Comparison of ENCODE assay signal across 27 cellular contexts in genomic region chr2:44529448-44529847, GRCh38.
"Had no signal": no experiment of that assay in that cellular context is flagged by ENCODE, and none has a peak within 500 bp of the region (broad histone marks: within the 10 kb centered on the region; RNA-seq: fewer than 3 reads in every experiment).

No MANE protein-coding gene starts in this region.

- H3K36me3 ChIP-seq: adrenal gland, stomach, suprapubic skin, tibial artery, upper lobe of right lung had no signal

- H3K9ac ChIP-seq: parathyroid adenoma had no signal

- ATAC-seq: effector memory CD8-positive, alpha-beta T cell; gastroesophageal sphincter; naive thymus-derived CD8-positive, alpha-beta T cell; psoas muscle; stimulated activated naive B cell treated with anti-CD40 and anti-IgM and Interleukin-4, amounts not matched to agents 10 μg/mL and 1 μg/mL and 100 μg/mL, for 72 hours; upper lobe of right lung had no signal

- H3K27me3 ChIP-seq: adrenal gland, gastroesophageal sphincter, hepatocyte, stomach, suprapubic skin, tibial artery, upper lobe of right lung had no signal

- H3K9me3 ChIP-seq: adrenal gland, gastroesophageal sphincter, psoas muscle, stomach, suprapubic skin, tibial artery, upper lobe of right lung had no signal

- H3K4me2 ChIP-seq: hepatocyte had no signal

- H3K79me2 ChIP-seq: hepatocyte, parathyroid adenoma had no signal

- DNase-seq: activated CD4-positive, alpha-beta T cell treated with anti-CD3 and anti-CD28 coated beads for 4 hours; activated CD4-positive, alpha-beta T cell treated with anti-CD3 and anti-CD28 coated beads, Interleukin-2, amount 50 U/mL, for 4 hours; activated effector memory CD4-positive, alpha-beta T cell treated with anti-CD3 and anti-CD28 coated beads, Interleukin-2, amount 50 U/mL, for 16 hours; activated naive CD4-positive, alpha-beta T cell treated with anti-CD3 and anti-CD28 coated beads for 36 hours; activated naive CD8-positive, alpha-beta T cell treated with anti-CD3 and anti-CD28 coated beads for 36 hours; adrenal gland; aorta; cortex of kidney; effector memory CD8-positive, alpha-beta T cell; naive thymus-derived CD8-positive, alpha-beta T cell; occipital lobe; psoas muscle; stimulated activated CD4-positive, alpha-beta T cell treated with anti-CD3 and anti-CD28 coated beads, Interleukin-15, amount 100 ng/mL, for 24 hours; stimulated activated CD4-positive, alpha-beta T cell treated with anti-CD3 and anti-CD28 coated beads, Interleukin-2, amount 100 ng/mL, for 24 hours; stimulated activated naive B cell treated with anti-CD40 and anti-IgM and Interleukin-4, amounts not matched to agents 10 μg/mL and 1 μg/mL and 100 μg/mL, for 72 hours; stomach; T-helper 9 cell; tibial artery; upper lobe of right lung had no signal

- H3K4me3 Mint-ChIP-seq: activated naive CD4-positive, alpha-beta T cell treated with anti-CD3 and anti-CD28 coated beads for 36 hours; activated naive CD8-positive, alpha-beta T cell treated with anti-CD3 and anti-CD28 coated beads for 36 hours; brain; effector memory CD8-positive, alpha-beta T cell; memory B cell; naive thymus-derived CD8-positive, alpha-beta T cell; neural crest cell; stimulated activated naive B cell treated with anti-CD40 and anti-IgM and Interleukin-4, amounts not matched to agents 10 μg/mL and 1 μg/mL and 100 μg/mL, for 72 hours had no signal

- H3K27ac ChIP-seq: adrenal gland, gastroesophageal sphincter, hepatocyte, parathyroid adenoma, psoas muscle, stomach, suprapubic skin, tibial artery, upper lobe of right lung, VCaP had no signal

- H3K4me3 ChIP-seq: adrenal gland, gastroesophageal sphincter, hepatocyte, psoas muscle, stomach, suprapubic skin, tibial artery, upper lobe of right lung had no signal

- H2AFZ ChIP-seq: hepatocyte, parathyroid adenoma had no signal

- H3K4me1 ChIP-seq: adrenal gland, gastroesophageal sphincter, parathyroid adenoma, psoas muscle, suprapubic skin, tibial artery, upper lobe of right lung had no signal

- H3K9me3 Mint-ChIP-seq: activated naive CD4-positive, alpha-beta T cell treated with anti-CD3 and anti-CD28 coated beads for 36 hours; effector memory CD8-positive, alpha-beta T cell; neural crest cell had no signal

- H3K27me3 Mint-ChIP-seq: activated naive CD8-positive, alpha-beta T cell treated with anti-CD3 and anti-CD28 coated beads for 36 hours; brain; effector memory CD8-positive, alpha-beta T cell; memory B cell; naive thymus-derived CD8-positive, alpha-beta T cell; stimulated activated naive B cell treated with anti-CD40 and anti-IgM and Interleukin-4, amounts not matched to agents 10 μg/mL and 1 μg/mL and 100 μg/mL, for 72 hours had no signal

- H3K27ac Mint-ChIP-seq: activated naive CD4-positive, alpha-beta T cell treated with anti-CD3 and anti-CD28 coated beads for 36 hours; activated naive CD8-positive, alpha-beta T cell treated with anti-CD3 and anti-CD28 coated beads for 36 hours; brain; effector memory CD8-positive, alpha-beta T cell; memory B cell; naive thymus-derived CD8-positive, alpha-beta T cell; stimulated activated naive B cell treated with anti-CD40 and anti-IgM and Interleukin-4, amounts not matched to agents 10 μg/mL and 1 μg/mL and 100 μg/mL, for 72 hours had no signal
